ENCODE assay signal across 8 cellular contexts in the genomic region with DNA sequence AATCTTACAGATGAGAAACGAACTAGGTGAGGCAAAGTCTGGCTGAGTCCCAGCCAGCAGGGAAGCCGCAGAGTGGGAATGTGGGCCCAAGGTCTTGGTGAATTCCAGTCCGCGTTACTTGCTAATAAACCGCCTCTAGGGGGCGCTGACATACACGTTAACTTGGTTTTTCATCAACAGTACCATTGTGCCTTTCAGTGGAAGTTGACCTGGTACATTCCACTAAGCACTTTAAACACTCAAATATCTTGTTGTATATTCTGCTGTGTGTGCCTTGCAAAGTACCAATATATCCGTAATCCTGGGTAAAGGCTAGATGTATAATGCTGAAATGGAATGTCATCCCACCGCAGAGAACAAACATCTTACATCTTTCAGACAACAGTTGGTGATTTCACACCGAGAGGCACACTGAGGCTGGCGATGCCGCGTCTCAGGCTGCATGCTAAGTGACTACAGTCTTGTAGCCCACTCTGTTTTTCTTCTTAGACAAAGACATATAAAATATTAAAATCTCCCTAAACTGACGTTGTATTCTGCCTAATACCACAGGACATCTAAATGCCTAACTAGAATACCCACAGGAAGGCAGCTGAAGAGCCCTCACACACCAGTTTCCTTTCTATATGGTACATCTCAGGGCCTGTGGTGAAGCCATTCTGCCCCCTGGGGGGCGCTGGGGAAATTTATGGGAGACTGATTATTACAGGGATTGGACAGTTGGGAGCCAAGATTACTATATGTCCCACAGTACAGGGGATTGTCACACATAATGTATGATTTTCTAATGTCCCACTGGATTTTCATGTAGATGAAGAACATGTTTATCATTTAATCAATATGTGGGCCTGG. TPM values are rescaled to one million over a fixed set of nuclear protein-coding genes. Genes with fewer than 3 reads are reported as not detected.
A peak's percentile ranks its signal among the peaks of the same experiment; 100 is the strongest.
DNase-seq lines count a peak whose midpoint lies in the region; ATAC-seq and TF ChIP-seq lines count a peak whose summit lies in the region.

No MANE protein-coding gene starts in this region.

- no peaks in the 10 kb centered on the region for H3K4me1 ChIP-seq in lung (ENCODE audit: control insufficient read depth in 2 of 2, insufficient read depth in 2 of 2, low read length in 2 of 2)

- DNase-seq in Daoy (ENCODE audit: low read depth) (peak; percentile 72), NCI-H69 (lab: John Stamatoyannopoulos, UW) (peak; percentile 88), dorsolateral prefrontal cortex (peak; percentile 66 to 92 (median 73)), lung (ENCODE audit: low spot score) (peak; percentile 84)
- DNase-seq in activated CD4-positive, alpha-beta T cell treated with anti-CD3 and anti-CD28 coated beads, Interleukin-2, amount 50 U/mL, for 48 hours = peak; percentile 69 to 79
- peak; percentile 32 for DNase-seq in stimulated activated CD8-positive, alpha-beta memory T cell treated with anti-CD3 and anti-CD28 coated beads, Interleukin-12 subunit alpha, Interleukin-12 subunit beta, amount 100 ng/mL, for 4 hours (ENCODE audit: low read depth)

- intact Hi-C loops in dorsolateral prefrontal cortex (cut with DNase I) = loop anchor here (2.0 to 5.0 kb wide), 4 partner anchors 119 to 295 kb away; a partner anchor contains a TSS

- H3K27ac ChIP-seq in dorsolateral prefrontal cortex = peak overlapping the region in 55 of 59 donors; percentile 2 to 85 (median 70)
- no peak overlapping the region for H3K27ac ChIP-seq in lung (ENCODE audit: low read depth in 1 of 2, low read length in 1 of 2)

- H3K27me3 ChIP-seq in dorsolateral prefrontal cortex (no peaks in the 10 kb centered on the region), lung (ENCODE audit: control insufficient read depth, insufficient read depth) (no peaks in the 10 kb centered on the region)

- peak; percentile 72 for ATAC-seq in HG02885 (IDR thresholded peaks at IDR 0.05; ENCODE audit: poor library complexity, unreplicated experiment)
- ATAC-seq in lung (ENCODE audit: insufficient read depth, low FRiP score) = no peak
- no peak for ATAC-seq in GM21360 (IDR thresholded peaks at IDR 0.05; ENCODE audit: unreplicated experiment)

- peaks cover 13% of the 10 kb centered on the region in 2 donors for H3K36me3 ChIP-seq in lung (ENCODE audit: control insufficient read depth in 2 of 2, insufficient read depth in 2 of 2, low read length in 2 of 2)

- TF ChIP-seq CTCF in dorsolateral prefrontal cortex (IDR thresholded peaks at IDR 0.05 in 54 of 56, conservative IDR thresholded peaks at IDR 0.05 in 2 of 56; ENCODE audit: low read depth in 1 of 56, partially characterized antibody in 56 of 56) (peak; percentile 35 to 86 (median 62)), lung (IDR thresholded peaks at IDR 0.05; ENCODE audit: control extremely low read depth, extremely low read depth) (peak; percentile 54)

- no peaks in the 10 kb centered on the region for H3K9me3 ChIP-seq in lung (ENCODE audit: control insufficient read depth in 2 of 2, insufficient read depth in 1 of 2, low read length in 1 of 2)

- H3K4me3 ChIP-seq in dorsolateral prefrontal cortex (peak overlapping the region in 1 of 59 donors; percentile 11), lung (no peak overlapping the region)

- WGBS in lung, 2 donors = 49 to 56% methylated on average over 15 of the region's 15 CpGs

RNA-seq across cellular contexts. Expression of a gene that starts 49.2 kb away (rescaled TPM):
- 19.9 and 20.3 TPM in 2 replicates for total RNA-seq in Daoy (2014; rRNA removed; shearing (Covaris generic))
- total RNA-seq in dorsolateral prefrontal cortex = 100 to 1,000 TPM in 36 of 120 experiments, 10 to 100 TPM in 84; 43.1 to 244 (median 83.2) TPM
- 100 to 1,000 TPM in 1 of 2 donors, 10 to 100 TPM in 1; 51.9 to 109 TPM for total RNA-seq in lung
- polyA plus RNA-seq in lung = 10 to 100 TPM; 25.8 to 47.5 TPM

Comparison
In these comparisons a context has a peak if more than half of its experiments do, and no peak if none do; other contexts are left out.
1. DNase-seq: peak in every context shown above with its lines; median percentile 88 in NCI-H69; 84 in lung; 74 in activated CD4-positive, alpha-beta T cell treated with anti-CD3 and anti-CD28 coated beads, Interleukin-2, amount 50 U/mL, for 48 hours; 73 in dorsolateral prefrontal cortex; 72 in Daoy; 32 in stimulated activated CD8-positive, alpha-beta memory T cell treated with anti-CD3 and anti-CD28 coated beads, Interleukin-12 subunit alpha, Interleukin-12 subunit beta, amount 100 ng/mL, for 4 hours.
2. H3K27ac ChIP-seq: peak in dorsolateral prefrontal cortex (55 of 59); none in lung (0 of 2).